Comparison of ENCODE assay signal across 13 cellular contexts in the genomic region with DNA sequence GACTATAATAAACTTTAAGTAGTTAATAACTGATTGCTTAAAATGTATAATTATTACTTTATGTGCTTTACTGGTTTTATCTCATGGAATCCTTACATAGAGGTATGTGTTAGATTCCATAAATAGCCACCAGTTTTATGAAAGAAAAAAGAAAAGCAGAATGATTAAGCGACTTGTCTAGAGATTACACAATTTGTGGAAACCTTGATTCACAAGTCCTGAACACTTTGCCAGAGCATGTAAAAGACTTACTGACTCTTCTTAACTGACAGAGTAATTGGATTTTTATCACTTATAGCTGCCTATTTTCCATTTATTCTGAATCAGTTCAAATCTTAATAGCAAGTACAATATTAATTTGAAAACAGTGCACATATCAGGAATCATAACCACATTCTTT.
"Had no signal": no experiment of that assay in that cellular context is flagged by ENCODE, and none has a peak within 500 bp of the region (broad histone marks: within the 10 kb centered on the region; RNA-seq: fewer than 3 reads in every experiment).

No MANE protein-coding gene starts in this region.

- H3K4me1 Mint-ChIP-seq: naive thymus-derived CD8-positive, alpha-beta T cell; stimulated activated effector memory CD8-positive, alpha-beta T cell treated with anti-CD3 and anti-CD28 coated beads, Interleukin-12 subunit alpha, Interleukin-12 subunit beta, amount 100 ng/mL, for 72 hours had no signal

- H3K27ac Mint-ChIP-seq: activated naive CD8-positive, alpha-beta T cell; naive thymus-derived CD8-positive, alpha-beta T cell; stimulated activated effector memory CD8-positive, alpha-beta T cell treated with anti-CD3 and anti-CD28 coated beads, Interleukin-12 subunit alpha, Interleukin-12 subunit beta, amount 100 ng/mL, for 72 hours; T-helper 2 cell treated with Interferon-gamma antibody and Interleukin-4, amounts not matched to agents 5 μg/mL and 100 μg/mL, for 36 hours had no signal

- H3K4me3 Mint-ChIP-seq: activated naive CD8-positive, alpha-beta T cell; naive thymus-derived CD8-positive, alpha-beta T cell; stimulated activated effector memory CD8-positive, alpha-beta T cell treated with anti-CD3 and anti-CD28 coated beads, Interleukin-12 subunit alpha, Interleukin-12 subunit beta, amount 100 ng/mL, for 72 hours; T-helper 2 cell treated with Interferon-gamma antibody and Interleukin-4, amounts not matched to agents 5 μg/mL and 100 μg/mL, for 36 hours had no signal

- H3K9me3 Mint-ChIP-seq: stimulated activated effector memory CD8-positive, alpha-beta T cell treated with anti-CD3 and anti-CD28 coated beads, Interleukin-12 subunit alpha, Interleukin-12 subunit beta, amount 100 ng/mL, for 72 hours; T-helper 2 cell treated with Interferon-gamma antibody and Interleukin-4, amounts not matched to agents 5 μg/mL and 100 μg/mL, for 36 hours had no signal

- H3K27me3 Mint-ChIP-seq: activated naive CD8-positive, alpha-beta T cell; naive thymus-derived CD8-positive, alpha-beta T cell had no signal

- DNase-seq: activated CD4-positive, alpha-beta T cell treated with anti-CD3 and anti-CD28 coated beads, Interleukin-2, amount 50 U/mL, for 1 hour; anterior cingulate cortex; effector CD4-positive, alpha-beta T cell; left colon; mucosa of descending colon; naive thymus-derived CD8-positive, alpha-beta T cell; tibial artery; uterus had no signal

- H3K4me3 ChIP-seq: coronary artery, mucosa of descending colon, right atrium auricular region, tibial artery, uterus had no signal

- H3K36me3 Mint-ChIP-seq: activated naive CD8-positive, alpha-beta T cell; naive thymus-derived CD8-positive, alpha-beta T cell; stimulated activated effector memory CD8-positive, alpha-beta T cell treated with anti-CD3 and anti-CD28 coated beads, Interleukin-12 subunit alpha, Interleukin-12 subunit beta, amount 100 ng/mL, for 72 hours had no signal
